ENCODE assay signal across 24 cellular contexts in the genomic region with DNA sequence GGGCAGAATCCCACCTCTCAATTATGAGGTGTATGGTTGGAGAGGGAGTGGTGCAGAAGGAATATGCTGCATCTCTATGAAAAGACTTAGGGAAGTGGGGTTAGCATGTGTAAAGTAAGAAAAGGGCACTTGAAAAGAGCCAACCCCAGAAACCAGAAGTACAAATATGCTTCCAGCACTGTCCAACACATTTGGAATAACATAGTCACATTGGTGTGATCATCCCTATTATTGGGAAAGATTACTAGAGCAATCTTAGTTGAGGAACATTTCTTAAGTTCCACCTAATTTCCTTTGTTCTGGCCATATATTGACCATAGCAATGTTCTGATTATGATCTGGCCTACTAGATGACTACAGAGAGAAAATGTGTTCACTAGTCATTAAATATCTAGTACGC. TPM values are rescaled to one million over a fixed set of nuclear protein-coding genes. Genes with fewer than 3 reads are reported as not detected.
DNase-seq lines count a peak whose midpoint lies in the region; ATAC-seq and TF ChIP-seq lines count a peak whose summit lies in the region.
"Had no signal": no experiment of that assay in that cellular context is flagged by ENCODE, and none has a peak within 500 bp of the region (broad histone marks: within the 10 kb centered on the region; RNA-seq: fewer than 3 reads in every experiment).

No MANE protein-coding gene starts in this region.

- peaks cover 25 to 44% of the 10 kb centered on the region in 2 experiments for H3K79me1 ChIP-seq in IMR-90 (ENCODE audit: low read depth in 1 of 2, low read length in 2 of 2)

- no peaks in the 10 kb centered on the region for H3K27me3 Mint-ChIP-seq in nephron (ENCODE audit: low read depth)
- H3K27me3 Mint-ChIP-seq: activated T-cell treated with anti-CD3 and anti-CD28 coated beads, Interleukin-2, amount 50 U/mL, for 24 hours had no signal

- WGBS in IMR-90 (ENCODE audit: extremely low coverage in 2 of 2, insufficient read length in 1 of 2), 2 experiments, result no CpG with 5 or more reads among the region's 1 CpG
- 93% methylated on average over 1 of the region's 1 CpG for WGBS in esophagus muscularis mucosa
- WGBS in esophagus squamous epithelium, 2 donors, result 85 to 93% methylated on average over 1 of the region's 1 CpG

- dilution Hi-C loops in IMR-90 (cut with HindIII; ENCODE audit: low sequenced_read_pairs, unreplicated experiment), result no loop called here

- H3K4me1 ChIP-seq in IMR-90 (ENCODE audit: control insufficient read depth, insufficient read depth, low read length) (peaks cover 25% of the 10 kb centered on the region), esophagus muscularis mucosa (peaks cover 37 to 44% (median 41%) of the 10 kb centered on the region in 4 donors), upper lobe of right lung (peaks cover 39% of the 10 kb centered on the region), esophagus squamous epithelium (peaks cover 0 to 37% (median 21%) of the 10 kb centered on the region in 3 donors)

- H4K5ac ChIP-seq in IMR-90 (ENCODE audit: low read depth, low read length), result peak overlapping the region; percentile 53; the same call in 1 of the 2 replicates

- H3K4me2 ChIP-seq in IMR-90 (ENCODE audit: low read depth, low read length), result no peak overlapping the region
- H3K4me2 ChIP-seq: PC-9 had no signal

- H3K27me3 ChIP-seq in IMR-90 (ENCODE audit: control insufficient read depth, insufficient read depth, low read length) (no peaks in the 10 kb centered on the region), esophagus muscularis mucosa (no peaks in the 10 kb centered on the region), upper lobe of right lung (no peaks in the 10 kb centered on the region), esophagus squamous epithelium (no peaks in the 10 kb centered on the region)
- H3K27me3 ChIP-seq: tibial nerve had no signal

- in situ Hi-C loops in IMR-90 (cut with MboI; ENCODE audit: low sequenced_read_pairs), result no loop called here

- H3K9me1 ChIP-seq in IMR-90 (ENCODE audit: insufficient read depth, low read length), result peaks cover 9% of the 10 kb centered on the region

- H3K27ac Mint-ChIP-seq in nephron, result peak overlapping the region; percentile 0 to 69 (median 69)
- H3K27ac Mint-ChIP-seq: activated T-cell treated with anti-CD3 and anti-CD28 coated beads, Interleukin-2, amount 50 U/mL, for 24 hours had no signal

- H3K9me3 ChIP-seq in IMR-90 (ENCODE audit: control insufficient read depth, insufficient read depth, low read length) (no peaks in the 10 kb centered on the region), esophagus muscularis mucosa (no peaks in the 10 kb centered on the region), upper lobe of right lung (no peaks in the 10 kb centered on the region), esophagus squamous epithelium (no peaks in the 10 kb centered on the region)
- H3K9me3 ChIP-seq: tibial nerve had no signal

- intact Hi-C loops in IMR-90 (cut with micrococcal nuclease) (loop anchor here (5.0 kb wide), 1 partner anchor 42 kb away; no protein-coding TSS in a partner anchor), esophagus muscularis mucosa (cut with DNase I) (no loop called here), upper lobe of right lung (cut with DNase I) (no loop called here), esophagus squamous epithelium (cut with DNase I) (no loop called here)

- no peak overlapping the region for H3K56ac ChIP-seq in IMR-90 (ENCODE audit: extremely low read depth, insufficient read depth, low read length)

- no peak for ATAC-seq in IMR-90 (ENCODE audit: low read depth)
- no peak for ATAC-seq in upper lobe of right lung
- ATAC-seq: esophagus mucosa had no signal

- POLR2A ChIA-PET in IMR-90 (lab: Charles Lee; ENCODE audit: unreplicated experiment), result interaction anchor here (0.5 kb wide), 1 partner anchor 348 kb away, joined by 3 read pairs; no protein-coding TSS in a partner anchor

- peak overlapping the region; percentile 1; the same call in 1 of the 2 replicates for H3K23ac ChIP-seq in IMR-90 (ENCODE audit: low read depth, low read length)

- CTCF ChIA-PET in IMR-90 (lab: Yijun Ruan, JAX), result no interaction called here

- no peak overlapping the region for H3K9ac ChIP-seq in IMR-90 (ENCODE audit: low read depth, low read length)

- H4K20me1 ChIP-seq in IMR-90 (ENCODE audit: insufficient read depth, low read length), result peaks cover 23% of the 10 kb centered on the region

- peak overlapping the region; percentile 5; the same call in 1 of the 2 replicates for H2AK5ac ChIP-seq in IMR-90 (ENCODE audit: low read depth, low read length)

- H3K27ac ChIP-seq in IMR-90 (ENCODE audit: insufficient read depth, low read length) (no peak overlapping the region), esophagus muscularis mucosa (replicated peaks in 1 of 4) (peak overlapping the region in 3 of 4 donors; percentile 35 to 59 (median 46)), upper lobe of right lung (peak overlapping the region; percentile 49), esophagus squamous epithelium (peak overlapping the region in 2 of 4 donors; percentile 42 to 75)
- H3K27ac ChIP-seq: WERI-Rb-1 had no signal

- peak overlapping the region; percentile 14; the same call in 1 of the 2 replicates for H3K4ac ChIP-seq in IMR-90 (ENCODE audit: low read depth, low read length)

- peak overlapping the region; percentile 4 for H2BK5ac ChIP-seq in IMR-90 (ENCODE audit: low read depth, low read length, poor library complexity, severe bottlenecking)

- H2BK120ac ChIP-seq in IMR-90 (ENCODE audit: low read depth, low read length), result peak overlapping the region; percentile 30; the same call in 1 of the 2 replicates

- 0 out of 4 replicates have a peak overlapping the region, but pooled peaks of 1 of the 2 experiments have one; percentile 1 for H4K8ac ChIP-seq in IMR-90 (ENCODE audit: low read depth in 2 of 2, low read length in 2 of 2)

- DNase-seq in IMR-90, result no peak
- DNase-seq in esophagus muscularis mucosa (ENCODE audit: extremely low spot score), result no peak
- no peak for DNase-seq in upper lobe of right lung
- DNase-seq in esophagus squamous epithelium (lab: John Stamatoyannopoulos, UW), result no peak
- DNase-seq in NCI-H1694 (lab: John Stamatoyannopoulos, UW), result no peak
- DNase-seq in DMS79 (lab: John Stamatoyannopoulos, UW), result no peak
- DNase-seq: activated CD4-positive, alpha-beta T cell treated with anti-CD3 and anti-CD28 coated beads for 48 hours; activated gamma-delta T cell treated with Interleukin-2 at 50 U/mL for 16 hours; activated T-cell treated with anti-CD3 and anti-CD28 coated beads, Interleukin-2, amount 50 U/mL, for 24 hours; Calu3; DND-41; NCI-H1048; NCI-H1930; NCI-H524 treated with DMSO at 0.1 percent for 48 hours; NK-92 treated with Interleukin-12 subunit alpha and Interleukin-12 subunit beta, amount 100 ng/mL, for 24 hours; PC-9; SHP77; stimulated activated naive CD4-positive, alpha-beta T cell treated with Interleukin-2 at 50 U/mL for 16 hours; SW 1271; T1000; WERI-Rb-1 had no signal

- no peak overlapping the region for H2AK9ac ChIP-seq in IMR-90 (replicated peaks; ENCODE audit: low read depth, low read length, poor library complexity)

- TF ChIP-seq EP300 in esophagus muscularis mucosa (IDR thresholded peaks at IDR 0.05), result no peak

- H2BK20ac ChIP-seq in IMR-90 (ENCODE audit: low read depth, low read length), result peak overlapping the region; percentile 0; the same call in 1 of the 2 replicates

- BruUV-seq in IMR-90 (replicated peaks; lab: Mats Ljungman, UMichigan), result no TSS peak

- H3K36me3 Mint-ChIP-seq in nephron (ENCODE audit: low read depth), result peaks cover 31% of the 10 kb centered on the region

- H3K9me3 Mint-ChIP-seq in nephron, result peaks cover 3% of the 10 kb centered on the region
- H3K9me3 Mint-ChIP-seq: activated T-cell treated with anti-CD3 and anti-CD28 coated beads, Interleukin-2, amount 50 U/mL, for 24 hours had no signal

- H3K36me3 ChIP-seq in IMR-90 (ENCODE audit: control insufficient read depth, insufficient read depth, low read length), result peaks cover 2% of the 10 kb centered on the region; the same call in 1 of the 2 replicates
- peaks cover 0 to 16% (median 2%) of the 10 kb centered on the region in 4 donors for H3K36me3 ChIP-seq in esophagus muscularis mucosa
- peaks cover 15% of the 10 kb centered on the region for H3K36me3 ChIP-seq in upper lobe of right lung
- peaks cover 0 to 21% (median 0%) of the 10 kb centered on the region in 3 donors for H3K36me3 ChIP-seq in esophagus squamous epithelium
- H3K36me3 ChIP-seq: tibial nerve had no signal

- H3K14ac ChIP-seq in IMR-90 (replicated peaks; ENCODE audit: low read depth, low read length), result no peak overlapping the region; the same call in 1 of the 2 replicates

- H3K18ac ChIP-seq in IMR-90 (ENCODE audit: low read depth, low read length), result peak overlapping the region; percentile 24; the same call in 1 of the 2 replicates

- no peak overlapping the region for H4K91ac ChIP-seq in IMR-90 (ENCODE audit: insufficient read depth, low read depth, low read length)

- H3K4me1 Mint-ChIP-seq in nephron, result peaks cover 20% of the 10 kb centered on the region

- no peak for TF ChIP-seq POLR2A in IMR-90 (IDR thresholded peaks at IDR 0.05; ENCODE audit: low read depth, low read length)
- TF ChIP-seq POLR2A in esophagus muscularis mucosa (IDR thresholded peaks at IDR 0.05; ENCODE audit: low read depth), result no peak
- no peak for TF ChIP-seq POLR2A in esophagus squamous epithelium (IDR thresholded peaks at IDR 0.05)

- TF ChIP-seq CTCF in IMR-90 (conservative IDR thresholded peaks at IDR 0.05; ENCODE audit: low read depth, low read length) (no peak), esophagus muscularis mucosa (IDR thresholded peaks at IDR 0.05) (no peak), nephron (IDR thresholded peaks at IDR 0.05; ENCODE audit: unreplicated experiment in 3 of 3) (no peak), upper lobe of right lung (IDR thresholded peaks at IDR 0.05) (no peak), esophagus squamous epithelium (IDR thresholded peaks at IDR 0.05) (no peak)

- no peak overlapping the region for H3K4me3 ChIP-seq in IMR-90 (ENCODE audit: insufficient read depth, low read depth, low read length)
- no peak overlapping the region for H3K4me3 ChIP-seq in esophagus muscularis mucosa
- no peak overlapping the region for H3K4me3 ChIP-seq in upper lobe of right lung
- no peak overlapping the region for H3K4me3 ChIP-seq in esophagus squamous epithelium
- H3K4me3 ChIP-seq: PC-9, tibial nerve had no signal

- no peak for TF ChIP-seq RAD21 in IMR-90 (IDR thresholded peaks at IDR 0.05; ENCODE audit: low read length)

- H3K4me3 Mint-ChIP-seq in nephron, result no peak overlapping the region
- H3K4me3 Mint-ChIP-seq: activated T-cell treated with anti-CD3 and anti-CD28 coated beads, Interleukin-2, amount 50 U/mL, for 24 hours had no signal

- H2AFZ ChIP-seq in IMR-90 (replicated peaks; ENCODE audit: low read length, poor library complexity), result no peak overlapping the region
- H2AFZ ChIP-seq: PC-9 had no signal

- peak overlapping the region; percentile 30; the same call in 1 of the 3 replicates for H2BK15ac ChIP-seq in IMR-90 (ENCODE audit: low read depth, low read length)

RNA-seq across cellular contexts. Expression of a gene that starts 34.3 kb away (rescaled TPM):
- total RNA-seq in IMR-90 (2012; rRNA removed) (25.3 and 28.6 TPM in 2 replicates), esophagus muscularis mucosa (10 to 100 TPM; 20.7 to 42.2 (median 31.2) TPM), upper lobe of right lung (41.9 TPM), esophagus squamous epithelium (10 to 100 TPM in 3 of 4 donors, 1 to 10 TPM in 1; 7.9 to 22.7 (median 12.9) TPM)
- polyA plus RNA-seq in IMR-90 (2012; rRNA removed), result 22.0 and 22.3 TPM in 2 replicates
- 7.2 and 10.0 TPM in 2 replicates for polyA plus RNA-seq in IMR-90 (2012; cell fraction: cytosol; rRNA removed)
- polyA plus RNA-seq in IMR-90 (2012; cell fraction: nucleus; rRNA removed; ENCODE audit: low replicate concordance), result 13.0 and 45.0 TPM in 2 replicates

RNA-seq across cellular contexts. Expression of a gene that starts 35.1 kb away (rescaled TPM):
- total RNA-seq in IMR-90 (2012; rRNA removed) (43.9 and 49.2 TPM in 2 replicates), esophagus muscularis mucosa (100 to 1,000 TPM in 2 of 4 donors, 10 to 100 TPM in 2; 91.8 to 170 (median 123) TPM), upper lobe of right lung (139 TPM), esophagus squamous epithelium (10 to 100 TPM in 3 of 4 donors, 1 to 10 TPM in 1; 8.6 to 47.3 (median 14.0) TPM)
- polyA plus RNA-seq in IMR-90 (2012; rRNA removed), result 21.5 TPM in 2 replicates
- polyA plus RNA-seq in IMR-90 (2012; cell fraction: cytosol; rRNA removed), result 9.7 and 11.4 TPM in 2 replicates
- 15.4 and 44.4 TPM in 2 replicates for polyA plus RNA-seq in IMR-90 (2012; cell fraction: nucleus; rRNA removed; ENCODE audit: low replicate concordance)
